In genomic region chrX:110163488-110163887, GRCh38 we compare ENCODE assay signal across 27 cellular contexts.
DNase-seq lines count a peak whose midpoint lies in the region; FAIRE-seq and TF ChIP-seq lines count a peak whose summit lies in the region.
"Had no signal": no experiment of that assay in that cellular context is flagged by ENCODE, and none has a peak within 500 bp of the region (broad histone marks: within the 10 kb centered on the region; RNA-seq: fewer than 3 reads in every experiment).

No MANE protein-coding gene starts in this region.

- no peak overlapping the region for H2BK120ac ChIP-seq in mesenchymal stem cell (ENCODE audit: low read depth, low read length)

- DNase-seq in NCI-H510A treated with DMSO at 0.1 percent for 48 hours (lab: John Stamatoyannopoulos, UW), result peak; percentile 19
- no peak for DNase-seq in NCI-H510A (lab: John Stamatoyannopoulos, UW)
- DNase-seq in NCI-H524 treated with DMSO at 0.1 percent for 48 hours (lab: John Stamatoyannopoulos, UW), result peak; percentile 47
- peak; percentile 4 for DNase-seq in dermis blood vessel endothelial cell
- peak; percentile 58 for DNase-seq in mesenchymal stem cell
- no peak for DNase-seq in NCI-H226
- no peak for DNase-seq in RCC 7860 (ENCODE audit: low spot score)
- DNase-seq in A673 (ENCODE audit: low spot score), result no peak
- DNase-seq: activated CD4-positive, alpha-beta T cell treated with anti-CD3 and anti-CD28 coated beads, Interleukin-2, amount 10 ng/mL, durations not matched to agents 24 days and 14 days; activated naive CD4-positive, alpha-beta T cell treated with Interleukin-2 at 50 U/mL for 16 hours; activated T-cell treated with anti-CD3 and anti-CD28 coated beads, Interleukin-2, amount 50 U/mL, for 4 hours; brain microvascular endothelial cell; Caco-2; erythroblast; GM23248; KG1; MM.1S; NCI-H1694; NK-92 treated with Interleukin-12 subunit alpha and Interleukin-12 subunit beta, amount 100 ng/mL, for 24 hours; pancreas; retina; SHP77 treated with DMSO at 0.1 percent for 48 hours; T-helper 9 cell had no signal

- no peak overlapping the region for H3K4me2 ChIP-seq in mesenchymal stem cell (ENCODE audit: low read length, poor library complexity, severe bottlenecking)
- H3K4me2 ChIP-seq: BLaER1 had no signal

- H3K27me3 ChIP-seq in mesenchymal stem cell (ENCODE audit: control insufficient read depth in 1 of 2, insufficient read depth in 1 of 2, low read length in 2 of 2), result peaks cover 0 to 30% of the 10 kb centered on the region in 2 experiments
- H3K27me3 ChIP-seq in A673 (replicated peaks; ENCODE audit: insufficient read depth, low read depth, low read length, poor library complexity), result no peaks in the 10 kb centered on the region
- H3K27me3 ChIP-seq: brain microvascular endothelial cell had no signal

- no peak for FAIRE-seq in RCC 7860 (lab: Jason Lieb, UNC)
- FAIRE-seq: frontal cortex, HTR-8/SVneo, pancreas had no signal

- H3K27ac ChIP-seq in mesenchymal stem cell (ENCODE audit: low read length, poor library complexity, severe bottlenecking) (no peak overlapping the region), A673 (ENCODE audit: low read depth, low read length, poor library complexity, severe bottlenecking) (no peak overlapping the region)
- H3K27ac ChIP-seq: BLaER1, brain microvascular endothelial cell, GM23248, pancreas, tibial nerve had no signal

- no peak overlapping the region for H4K8ac ChIP-seq in mesenchymal stem cell (ENCODE audit: low read length)

- H4K91ac ChIP-seq in mesenchymal stem cell (ENCODE audit: low read length), result no peak overlapping the region

- H3K18ac ChIP-seq in mesenchymal stem cell (ENCODE audit: low read depth in 1 of 2, low read length in 2 of 2), result no peak overlapping the region

- no peak overlapping the region for H3K4ac ChIP-seq in mesenchymal stem cell (ENCODE audit: low read depth in 1 of 2, low read length in 2 of 2)

- 11% methylated on average over 3 of the region's 3 CpGs for WGBS in mesenchymal stem cell

- H3K36me3 ChIP-seq in mesenchymal stem cell (ENCODE audit: control insufficient read depth in 1 of 2, insufficient read depth in 2 of 2, low read depth in 1 of 2, low read length in 2 of 2) (no peaks in the 10 kb centered on the region), A673 (ENCODE audit: insufficient read depth, low read length, poor library complexity, severe bottlenecking) (no peaks in the 10 kb centered on the region)
- H3K36me3 ChIP-seq: BLaER1, brain microvascular endothelial cell, pancreas, tibial nerve had no signal

- H3K9me3 ChIP-seq in mesenchymal stem cell (ENCODE audit: control insufficient read depth, low read length), result no peaks in the 10 kb centered on the region
- no peaks in the 10 kb centered on the region for H3K9me3 ChIP-seq in A673 (ENCODE audit: low read depth, low read length, poor library complexity, severe bottlenecking)
- H3K9me3 ChIP-seq: BLaER1, Caco-2, pancreas, tibial nerve had no signal

- no peak overlapping the region for H3K14ac ChIP-seq in mesenchymal stem cell (ENCODE audit: low read length in 2 of 2)

- no peak overlapping the region for H2AK5ac ChIP-seq in mesenchymal stem cell (ENCODE audit: low read length, severe bottlenecking)

- H3K4me1 ChIP-seq in mesenchymal stem cell (ENCODE audit: control insufficient read depth, insufficient read depth, low read depth, low read length), result peaks cover 8% of the 10 kb centered on the region
- no peaks in the 10 kb centered on the region for H3K4me1 ChIP-seq in A673 (ENCODE audit: insufficient read depth, low read length, poor library complexity, severe bottlenecking)
- H3K4me1 ChIP-seq: BLaER1, Caco-2, pancreas had no signal

- POLR2A ChIA-PET in A673 (lab: Charles Lee; ENCODE audit: low non-redundant PET), result no interaction called here

- H3K23ac ChIP-seq in mesenchymal stem cell (ENCODE audit: low read length in 2 of 2), result no peak overlapping the region

- no peak overlapping the region for H2AFZ ChIP-seq in mesenchymal stem cell (ENCODE audit: low read depth, low read length)
- H2AFZ ChIP-seq: GM23248 had no signal

- peaks cover 3% of the 10 kb centered on the region for H3K79me1 ChIP-seq in mesenchymal stem cell (replicated peaks; ENCODE audit: low read length, poor library complexity, severe bottlenecking)

- H3K4me3 ChIP-seq in mesenchymal stem cell (ENCODE audit: insufficient read depth in 1 of 2, low read depth in 1 of 2, low read length in 2 of 2) (no peak overlapping the region), A673 (ENCODE audit: low read depth, low read length, poor library complexity, severe bottlenecking) (no peak overlapping the region)
- H3K4me3 ChIP-seq: BLaER1, GM23248, pancreas, tibial nerve had no signal

- no peak overlapping the region for H2BK12ac ChIP-seq in mesenchymal stem cell (ENCODE audit: low read length in 2 of 2)

- no peak for TF ChIP-seq CTCF in A673 (conservative IDR thresholded peaks at IDR 0.05; ENCODE audit: low read depth, low read length)

- H3K9ac ChIP-seq in mesenchymal stem cell (ENCODE audit: low read length), result no peak overlapping the region
- H3K9ac ChIP-seq: BLaER1, GM23248 had no signal

- no peak overlapping the region for H2BK5ac ChIP-seq in mesenchymal stem cell (ENCODE audit: low read depth, low read length, poor library complexity, severe bottlenecking)

- CTCF ChIA-PET in A673 (lab: Charles Lee), result no interaction called here

- BruUV-seq in A673 (replicated peaks; lab: Mats Ljungman, UMichigan), result no TSS peak

- no peak overlapping the region for H2BK15ac ChIP-seq in mesenchymal stem cell (ENCODE audit: low read depth, poor library complexity, severe bottlenecking)

- intact Hi-C loops in A673 (cut with micrococcal nuclease; ENCODE audit: unreplicated experiment), result loop anchor here (5.0 kb wide), 1 partner anchor 154 kb away; the partner anchor contains the start of gene AMMECR1

Comparison
In these comparisons a context has a peak if more than half of its experiments do, and no peak if none do; other contexts are left out.
1. DNase-seq: peak in NCI-H510A treated with DMSO at 0.1 percent for 48 hours (single experiment), NCI-H524 treated with DMSO at 0.1 percent for 48 hours (single experiment), dermis blood vessel endothelial cell (single experiment) and mesenchymal stem cell (single experiment); none in NCI-H510A (single experiment), NCI-H226 (single experiment), RCC 7860 (single experiment) and A673 (single experiment).